In genomic region chr9:133160742-133161541, GRCh38 we compare ENCODE assay signal across 1 cellular context.
TF ChIP-seq lines count a peak whose summit lies in the region.

No MANE protein-coding gene starts in this region.

TF ChIP-seq in HepG2, 621 proteins besides CTCF, POLR2A, EP300 and RAD21 (continued from another document and continues in another):
- no peak for TF ChIP-seq TFE3 (CRISPR knock-in tag; IDR thresholded peaks at IDR 0.05)
- no peak for TF ChIP-seq PHF5A (CRISPR knock-in tag; IDR thresholded peaks at IDR 0.05; ENCODE audit: low read depth, unreplicated experiment)
- TF ChIP-seq ZNF670 (CRISPR knock-in tag; IDR thresholded peaks at IDR 0.05; ENCODE audit: borderline replicate concordance), result no peak
- no peak for TF ChIP-seq ZNF225 (CRISPR knock-in tag; IDR thresholded peaks at IDR 0.05)
- no peak for TF ChIP-seq MAF1 (CRISPR knock-in tag; IDR thresholded peaks at IDR 0.05; ENCODE audit: borderline replicate concordance)
- no peak for TF ChIP-seq ZSCAN30 (CRISPR knock-in tag; IDR thresholded peaks at IDR 0.05)
- no peak for TF ChIP-seq ZNF646 (CRISPR knock-in tag; IDR thresholded peaks at IDR 0.05)
- no peak for TF ChIP-seq KDM5A (IDR thresholded peaks at IDR 0.05; ENCODE audit: borderline replicate concordance, low read length)
- TF ChIP-seq CEBPG (CRISPR knock-in tag; IDR thresholded peaks at IDR 0.05), result peak; percentile 87
- TF ChIP-seq ZNF580 (CRISPR knock-in tag; IDR thresholded peaks at IDR 0.05; ENCODE audit: borderline replicate concordance, low read depth), result no peak
- no peak for TF ChIP-seq ZFP90 (CRISPR knock-in tag; IDR thresholded peaks at IDR 0.05; ENCODE audit: borderline replicate concordance)
- no peak for TF ChIP-seq ZFP41 (CRISPR knock-in tag; IDR thresholded peaks at IDR 0.05; ENCODE audit: borderline replicate concordance)
- no peak for TF ChIP-seq MLXIP (CRISPR knock-in tag; IDR thresholded peaks at IDR 0.05; ENCODE audit: borderline replicate concordance)
- TF ChIP-seq ZBTB4 (CRISPR knock-in tag; IDR thresholded peaks at IDR 0.05; ENCODE audit: borderline replicate concordance), result no peak
- no peak for TF ChIP-seq ZNF615 (CRISPR knock-in tag; IDR thresholded peaks at IDR 0.05; ENCODE audit: borderline replicate concordance)
- TF ChIP-seq ZNF644 (CRISPR knock-in tag; IDR thresholded peaks at IDR 0.05; ENCODE audit: low read depth), result 0 out of 2 replicates have a peak, but pooled peaks have one; percentile 11
- TF ChIP-seq ZNF564 (CRISPR knock-in tag; IDR thresholded peaks at IDR 0.05), result no peak
- no peak for TF ChIP-seq ZNF383 (CRISPR knock-in tag; IDR thresholded peaks at IDR 0.05; ENCODE audit: borderline replicate concordance)
- TF ChIP-seq MAFF (IDR thresholded peaks at IDR 0.05; ENCODE audit: low read depth, low read length), result no peak
- TF ChIP-seq ZBTB3 (CRISPR knock-in tag; IDR thresholded peaks at IDR 0.05; ENCODE audit: borderline replicate concordance, low read depth), result no peak
- TF ChIP-seq ZNF678 (CRISPR knock-in tag; IDR thresholded peaks at IDR 0.05), result no peak
- TF ChIP-seq DDIT3 (CRISPR knock-in tag; IDR thresholded peaks at IDR 0.05), result no peak
- no peak for TF ChIP-seq ELK4 (CRISPR knock-in tag; IDR thresholded peaks at IDR 0.05; ENCODE audit: borderline replicate concordance)
- no peak for TF ChIP-seq NAIF1 (CRISPR knock-in tag; IDR thresholded peaks at IDR 0.05; ENCODE audit: borderline replicate concordance)
- 0 out of 2 replicates have a peak, but pooled peaks have one; percentile 22 for TF ChIP-seq USF2 (IDR thresholded peaks at IDR 0.05; ENCODE audit: low read depth, low read length)
- peak; percentile 33; the same call in 1 of the 2 replicates for TF ChIP-seq USF2 (CRISPR knock-in tag; IDR thresholded peaks at IDR 0.05; ENCODE audit: borderline replicate concordance)
- TF ChIP-seq DNMT3B (CRISPR knock-in tag; conservative IDR thresholded peaks at IDR 0.05), result no peak
- TF ChIP-seq PAF1 (CRISPR knock-in tag; IDR thresholded peaks at IDR 0.05), result no peak
- TF ChIP-seq FOXK1 (CRISPR knock-in tag; IDR thresholded peaks at IDR 0.05; ENCODE audit: borderline replicate concordance, low read depth), result peak; percentile 65; the same call in 1 of the 2 replicates
- no peak for TF ChIP-seq MXI1 (IDR thresholded peaks at IDR 0.05; ENCODE audit: borderline replicate concordance, low read depth, low read length)
- TF ChIP-seq FOXO1 (CRISPR knock-in tag; IDR thresholded peaks at IDR 0.05), result peak; percentile 37; the same call in 1 of the 2 replicates
- no peak for TF ChIP-seq SIN3B (IDR thresholded peaks at IDR 0.05; ENCODE audit: low read length)
- no peak for TF ChIP-seq ATAD3A (CRISPR knock-in tag; IDR thresholded peaks at IDR 0.05)
- TF ChIP-seq PREB (CRISPR knock-in tag; IDR thresholded peaks at IDR 0.05), result no peak
- TF ChIP-seq SP140L (CRISPR knock-in tag; IDR thresholded peaks at IDR 0.05; ENCODE audit: borderline replicate concordance), result no peak
- no peak for TF ChIP-seq KLF9 (CRISPR knock-in tag; IDR thresholded peaks at IDR 0.05; ENCODE audit: low read depth)
- TF ChIP-seq SUZ12 (IDR thresholded peaks at IDR 0.05; ENCODE audit: low read depth, low read length), result no peak
- no peak for TF ChIP-seq MIER2 (CRISPR knock-in tag; IDR thresholded peaks at IDR 0.05)
- no peak for TF ChIP-seq ZNF260 (CRISPR knock-in tag; IDR thresholded peaks at IDR 0.05; ENCODE audit: borderline replicate concordance, low read depth)
- no peak for TF ChIP-seq ZBTB20 (CRISPR knock-in tag; IDR thresholded peaks at IDR 0.05; ENCODE audit: borderline replicate concordance, low read depth)
